Comparison of ENCODE assay signal across 22 cellular contexts in the genomic region with DNA sequence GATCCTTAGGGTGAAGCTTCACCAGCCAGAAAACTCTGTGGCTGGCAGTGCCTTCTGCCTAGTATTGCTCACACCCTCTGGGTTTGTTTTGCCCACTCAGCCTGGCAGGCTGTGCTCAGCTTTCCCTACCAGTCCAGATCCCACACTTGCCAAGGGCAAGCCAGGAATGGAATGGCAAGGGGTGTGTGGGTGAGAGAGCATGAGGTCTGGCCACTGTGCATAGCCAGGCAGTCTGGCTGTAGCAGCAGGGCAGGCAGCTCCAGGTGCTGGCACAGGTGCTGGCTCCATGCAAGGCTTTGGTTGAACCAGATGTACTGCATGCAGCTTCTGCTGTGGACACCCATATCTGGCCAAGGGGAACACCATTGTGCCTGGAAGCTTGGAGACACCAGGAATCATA.
DNase-seq lines count a peak whose midpoint lies in the region; ATAC-seq, FAIRE-seq and TF ChIP-seq lines count a peak whose summit lies in the region.
"Had no signal": no experiment of that assay in that cellular context is flagged by ENCODE, and none has a peak within 500 bp of the region (broad histone marks: within the 10 kb centered on the region; RNA-seq: fewer than 3 reads in every experiment).

No MANE protein-coding gene starts in this region.

- peak; percentile 24 for ATAC-seq in activated naive CD8-positive, alpha-beta T cell treated with anti-CD3 and anti-CD28 coated beads, Interleukin-2, amount 50 U/mL, for 24 hours
- ATAC-seq in heart right ventricle: peak in 6 of 8 donors; percentile 55 to 78 (median 61)
- ATAC-seq in upper lobe of left lung (ENCODE audit: low FRiP score in 2 of 2): peak; percentile 11 to 28
- ATAC-seq: A549, HCT116 had no signal

- H3K9me3 ChIP-seq in heart right ventricle: no peaks in the 10 kb centered on the region
- H3K9me3 ChIP-seq in right atrium auricular region: no peaks in the 10 kb centered on the region
- H3K9me3 ChIP-seq in kidney (ENCODE audit: control insufficient read depth in 1 of 2, low read length in 2 of 2): no peaks in the 10 kb centered on the region
- no peaks in the 10 kb centered on the region for H3K9me3 ChIP-seq in upper lobe of left lung
- no peaks in the 10 kb centered on the region for H3K9me3 ChIP-seq in thyroid gland
- H3K9me3 ChIP-seq: A549, Caco-2 had no signal

- intact Hi-C loops in heart right ventricle (cut with DNase I): no loop called here
- intact Hi-C loops in kidney (cut with DNase I): no loop called here
- intact Hi-C loops in thyroid gland (cut with DNase I): no loop called here

- no peak for DNase-seq in activated naive CD8-positive, alpha-beta T cell treated with anti-CD3 and anti-CD28 coated beads, Interleukin-2, amount 50 U/mL, for 24 hours
- no peak for DNase-seq in activated naive CD8-positive, alpha-beta T cell treated with anti-CD3 and anti-CD28 coated beads for 36 hours
- DNase-seq in heart right ventricle (no peak), right atrium auricular region (ENCODE audit: low spot score) (no peak), kidney (peak; percentile 59), upper lobe of left lung (peak in 1 of 2 donors; percentile 15), NCI-H1694 (lab: John Stamatoyannopoulos, UW) (no peak), thyroid gland (no peak)
- DNase-seq: AML-193; Caco-2; CD4-positive, alpha-beta T cell; DMS79; GDM1; GOT3; H7; HFFc6 had no signal

- H3K4me1 ChIP-seq in heart right ventricle (no peaks in the 10 kb centered on the region), right atrium auricular region (no peaks in the 10 kb centered on the region), kidney (ENCODE audit: control insufficient read depth in 1 of 2, insufficient read depth in 1 of 2, low read depth in 1 of 2, low read length in 2 of 2) (no peaks in the 10 kb centered on the region), upper lobe of left lung (no peaks in the 10 kb centered on the region), thyroid gland (no peaks in the 10 kb centered on the region)
- H3K4me1 ChIP-seq: A549, Caco-2 had no signal

- TF ChIP-seq EP300 in upper lobe of left lung (IDR thresholded peaks at IDR 0.05): no peak

- no peaks in the 10 kb centered on the region for H3K36me3 ChIP-seq in heart right ventricle
- no peaks in the 10 kb centered on the region for H3K36me3 ChIP-seq in right atrium auricular region
- no peaks in the 10 kb centered on the region for H3K36me3 ChIP-seq in kidney (ENCODE audit: control insufficient read depth in 1 of 2, insufficient read depth in 2 of 2, low read length in 2 of 2)
- H3K36me3 ChIP-seq in upper lobe of left lung: no peaks in the 10 kb centered on the region
- H3K36me3 ChIP-seq in thyroid gland: no peaks in the 10 kb centered on the region

- H3K9ac ChIP-seq in kidney (ENCODE audit: low read length in 2 of 2): no peak overlapping the region

- no peak overlapping the region for H3K27ac Mint-ChIP-seq in activated naive CD8-positive, alpha-beta T cell treated with anti-CD3 and anti-CD28 coated beads, Interleukin-2, amount 50 U/mL, for 24 hours
- H3K27ac Mint-ChIP-seq in activated naive CD8-positive, alpha-beta T cell treated with anti-CD3 and anti-CD28 coated beads for 36 hours: no peak overlapping the region
- H3K27ac Mint-ChIP-seq: CD4-positive, alpha-beta T cell; HFFc6 had no signal

- H3K9me3 Mint-ChIP-seq in activated naive CD8-positive, alpha-beta T cell treated with anti-CD3 and anti-CD28 coated beads, Interleukin-2, amount 50 U/mL, for 24 hours: no peaks in the 10 kb centered on the region
- no peaks in the 10 kb centered on the region for H3K9me3 Mint-ChIP-seq in activated naive CD8-positive, alpha-beta T cell treated with anti-CD3 and anti-CD28 coated beads for 36 hours

- H3K4me3 ChIP-seq in heart right ventricle (no peak overlapping the region), right atrium auricular region (no peak overlapping the region), kidney (ENCODE audit: low read length in 2 of 2) (no peak overlapping the region), upper lobe of left lung (no peak overlapping the region), thyroid gland (replicated peaks in 1 of 3) (no peak overlapping the region)
- H3K4me3 ChIP-seq: A549 had no signal

- H3K27me3 ChIP-seq in heart right ventricle (no peaks in the 10 kb centered on the region), right atrium auricular region (no peaks in the 10 kb centered on the region), upper lobe of left lung (no peaks in the 10 kb centered on the region), thyroid gland (no peaks in the 10 kb centered on the region)

- H3K36me3 Mint-ChIP-seq in activated naive CD8-positive, alpha-beta T cell treated with anti-CD3 and anti-CD28 coated beads, Interleukin-2, amount 50 U/mL, for 24 hours (ENCODE audit: low read depth): no peaks in the 10 kb centered on the region
- H3K36me3 Mint-ChIP-seq in activated naive CD8-positive, alpha-beta T cell treated with anti-CD3 and anti-CD28 coated beads for 36 hours: no peaks in the 10 kb centered on the region

- no peak for FAIRE-seq in kidney (lab: Jason Lieb, UNC)
- FAIRE-seq: A549, D721Med had no signal

- TF ChIP-seq POLR2A in upper lobe of left lung (IDR thresholded peaks at IDR 0.05) (no peak), thyroid gland (IDR thresholded peaks at IDR 0.05) (no peak)

- TF ChIP-seq CTCF in heart right ventricle (IDR thresholded peaks at IDR 0.05) (no peak), right atrium auricular region (IDR thresholded peaks at IDR 0.05) (no peak), kidney (IDR thresholded peaks at IDR 0.05; ENCODE audit: borderline replicate concordance, extremely low read depth, insufficient read depth) (no peak), upper lobe of left lung (IDR thresholded peaks at IDR 0.05) (no peak), thyroid gland (IDR thresholded peaks at IDR 0.05) (no peak)

- H3K4me1 Mint-ChIP-seq in activated naive CD8-positive, alpha-beta T cell treated with anti-CD3 and anti-CD28 coated beads, Interleukin-2, amount 50 U/mL, for 24 hours: no peaks in the 10 kb centered on the region
- no peaks in the 10 kb centered on the region for H3K4me1 Mint-ChIP-seq in activated naive CD8-positive, alpha-beta T cell treated with anti-CD3 and anti-CD28 coated beads for 36 hours

- H3K27ac ChIP-seq in heart right ventricle (no peak overlapping the region), right atrium auricular region (no peak overlapping the region), kidney (ENCODE audit: low read depth in 2 of 2, low read length in 2 of 2) (no peak overlapping the region), upper lobe of left lung (no peak overlapping the region), thyroid gland (no peak overlapping the region)
- H3K27ac ChIP-seq: 22Rv1, A549, C4-2B, HL-60 had no signal

- no peak overlapping the region for H3K4me3 Mint-ChIP-seq in activated naive CD8-positive, alpha-beta T cell treated with anti-CD3 and anti-CD28 coated beads, Interleukin-2, amount 50 U/mL, for 24 hours
- no peak overlapping the region for H3K4me3 Mint-ChIP-seq in activated naive CD8-positive, alpha-beta T cell treated with anti-CD3 and anti-CD28 coated beads for 36 hours
- H3K4me3 Mint-ChIP-seq: CD4-positive, alpha-beta T cell; HFFc6 had no signal

- H3K27me3 Mint-ChIP-seq in activated naive CD8-positive, alpha-beta T cell treated with anti-CD3 and anti-CD28 coated beads, Interleukin-2, amount 50 U/mL, for 24 hours: no peaks in the 10 kb centered on the region
- H3K27me3 Mint-ChIP-seq in activated naive CD8-positive, alpha-beta T cell treated with anti-CD3 and anti-CD28 coated beads for 36 hours: no peaks in the 10 kb centered on the region
- H3K27me3 Mint-ChIP-seq: CD4-positive, alpha-beta T cell had no signal
